In the genomic region with DNA sequence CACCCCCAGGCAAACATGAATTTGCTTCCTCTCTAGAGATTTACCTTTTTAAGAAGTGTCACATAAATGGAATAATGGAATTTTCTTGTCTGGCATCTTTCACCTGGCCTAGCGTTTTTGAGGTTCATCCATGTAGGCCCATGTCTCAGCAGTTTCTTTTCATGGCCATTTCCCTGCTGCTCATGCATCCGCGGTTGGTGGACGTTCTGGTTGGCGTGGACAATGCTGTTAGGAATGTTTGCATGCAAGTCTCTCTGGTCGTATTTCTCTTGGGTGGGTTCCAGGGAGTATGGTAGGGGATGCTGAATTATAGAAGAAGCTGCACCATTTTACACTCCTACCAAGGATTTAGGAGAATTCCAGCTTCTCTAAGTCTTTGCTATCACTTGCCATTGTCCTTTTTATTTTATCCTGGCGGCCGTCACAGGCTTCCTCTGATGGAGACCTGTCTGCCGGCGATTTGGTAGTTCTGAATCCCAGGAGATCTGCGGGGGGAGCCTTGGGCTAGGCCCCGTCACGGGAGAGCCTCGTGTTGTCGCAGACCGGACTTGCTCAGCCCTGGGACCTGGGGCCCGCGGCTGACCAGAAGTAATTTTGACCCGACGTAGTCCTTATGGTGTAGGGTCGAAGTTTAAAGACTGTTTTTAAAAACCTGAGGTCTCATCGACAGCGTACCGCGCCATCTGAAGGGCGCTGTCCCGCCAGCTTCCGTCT, we compare ENCODE assay signal across 8 cellular contexts. TPM values are rescaled to one million over a fixed set of nuclear protein-coding genes. Genes with fewer than 3 reads are reported as not detected.
A peak's percentile ranks its signal among the peaks of the same experiment; 100 is the strongest.
DNase-seq lines count a peak whose midpoint lies in the region; ATAC-seq lines count a peak whose summit lies in the region.

No MANE protein-coding gene starts in this region.

- H3K9me3 ChIP-seq in SJSA1 (replicated peaks): no peaks in the 10 kb centered on the region

- no peak for DNase-seq in Right ventricle myocardium inferior (ENCODE audit: missing footprints)
- no peak for DNase-seq in cardiac septum (ENCODE audit: low spot score)
- peak; percentile 49 to 57 for DNase-seq in SJSA1 (ENCODE audit: low read depth in 1 of 2, low spot score in 2 of 2)
- no peak for DNase-seq in epithelial cell of prostate (ENCODE audit: low read depth, low spot score)
- DNase-seq in myocyte (ENCODE audit: low read depth): peak; percentile 63
- no peak for DNase-seq in NOMO-1 treated with dmso at 0.1 percent for 144 hours (lab: John Stamatoyannopoulos, UW; ENCODE audit: unreplicated experiment)
- no peak for DNase-seq in NCI-H187 treated with DMSO at 0.1 percent for 48 hours (lab: John Stamatoyannopoulos, UW)

- ATAC-seq in Right ventricle myocardium inferior: peak; percentile 28
- peak; percentile 48 for ATAC-seq in HG03025 (IDR thresholded peaks at IDR 0.05; ENCODE audit: low FRiP score, unreplicated experiment)

- no peaks in the 10 kb centered on the region for H3K27me3 ChIP-seq in SJSA1 (replicated peaks)

- H3K36me3 ChIP-seq in SJSA1: no peaks in the 10 kb centered on the region

- intact Hi-C loops in Right ventricle myocardium inferior (cut with DNase I) (loop anchor here (2.0 to 5.0 kb wide), 5 partner anchors 59 to 269 kb away; partner anchors contain the start of genes BLOC1S4, GRPEL1 and KIAA0232), cardiac septum (cut with DNase I) (loop anchor here (2.0 to 5.0 kb wide), 4 partner anchors 57 to 269 kb away; partner anchors contain the start of genes BLOC1S4, GRPEL1, KIAA0232 and TADA2B)

- H3K27ac ChIP-seq in SJSA1 (peak overlapping the region; percentile 65), epithelial cell of prostate (peak overlapping the region; percentile 98)

- H3K4me1 ChIP-seq in SJSA1 (replicated peaks): peaks cover 10% of the 10 kb centered on the region; the same call in 1 of the 2 replicates

- H3K4me3 ChIP-seq in SJSA1: peak overlapping the region; percentile 66

RNA-seq across cellular contexts. Expression of gene TADA2B, which starts 56.9 kb away (rescaled TPM):
- total RNA-seq in Right ventricle myocardium inferior (33.3 TPM), cardiac septum (25.6 TPM), myocyte (20.6 and 21.7 TPM in 2 replicates)
- total RNA-seq in SJSA1 (2014; rRNA removed; shearing (Covaris generic)): 2.8 and 7.7 TPM in 2 replicates
- polyA plus RNA-seq in myocyte (2012): 15.7 TPM

Comparison
In these comparisons a context has a peak if more than half of its experiments do, and no peak if none do; other contexts are left out.
1. DNase-seq: peak in SJSA1 (2 of 2) and myocyte (single experiment); none in Right ventricle myocardium inferior (single experiment), cardiac septum (single experiment), epithelial cell of prostate (single experiment), NOMO-1 treated with dmso at 0.1 percent for 144 hours (single experiment) and NCI-H187 treated with DMSO at 0.1 percent for 48 hours (single experiment).